ENCODE assay signal across 8 cellular contexts in the genomic region with DNA sequence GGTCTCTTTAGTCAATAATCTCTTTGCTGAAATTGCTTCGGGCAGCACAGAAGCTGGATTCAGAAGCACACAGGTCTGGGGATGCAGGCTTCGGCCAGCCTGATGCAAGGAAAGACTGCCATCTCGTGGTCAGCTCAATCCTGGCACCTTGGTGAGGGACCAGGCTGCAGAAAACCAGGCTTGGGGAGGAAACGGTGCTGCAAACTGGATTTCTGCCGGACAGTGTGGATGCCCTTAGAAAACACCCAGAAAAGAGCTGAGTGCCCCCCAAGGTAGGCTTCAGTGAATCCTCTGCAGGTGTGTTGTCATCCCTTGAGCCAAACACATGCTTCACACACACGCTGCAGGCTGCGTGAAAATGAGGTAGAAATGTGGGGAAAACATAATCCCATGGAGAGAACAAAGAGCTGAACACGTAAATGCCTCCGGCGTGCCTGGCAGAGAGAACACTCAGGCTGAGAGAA.
A peak's percentile ranks its signal among the peaks of the same experiment; 100 is the strongest.
DNase-seq lines count a peak whose midpoint lies in the region; ATAC-seq and TF ChIP-seq lines count a peak whose summit lies in the region.

No MANE protein-coding gene starts in this region.

- no peaks in the 10 kb centered on the region for H3K36me3 Mint-ChIP-seq in T-cell

- DNase-seq in COLO829 (ENCODE audit: low spot score) (peak; percentile 81), M059J (ENCODE audit: low read depth) (peak; percentile 68), T-cell (peak in 24 of 34 experiments; percentile 4 to 41 (median 14)), body of pancreas (peak; percentile 52 to 71 (median 58)), islet precursor cell (peak; percentile 90)
- peak; percentile 53 for DNase-seq in stimulated activated CD4-positive, alpha-beta T cell treated with anti-CD3 and anti-CD28 coated beads, Interleukin-4, amount 100 ng/mL, for 1 hour
- no peak for DNase-seq in effector CD8-positive, alpha-beta T cell (lab: John Stamatoyannopoulos, UW)

- intact Hi-C loops in body of pancreas (cut with DNase I) = no loop called here

- H3K4me1 Mint-ChIP-seq in T-cell = no peaks in the 10 kb centered on the region

- ATAC-seq in GM19395 (IDR thresholded peaks at IDR 0.05; ENCODE audit: unreplicated experiment) (peak; percentile 73), T-cell (replicated peaks in 1 of 4) (peak in 1 of 4 experiments; percentile 56), body of pancreas (no peak)

- H3K27ac ChIP-seq in body of pancreas = no peak overlapping the region

- no peaks in the 10 kb centered on the region for H3K4me1 ChIP-seq in body of pancreas

- peaks cover 0 to 3% (median 0%) of the 10 kb centered on the region in 3 donors for H3K9me3 Mint-ChIP-seq in T-cell

- H3K4me3 Mint-ChIP-seq in T-cell = no peak overlapping the region

- H3K27me3 Mint-ChIP-seq in T-cell = peaks cover 19 to 33% of the 10 kb centered on the region in 2 donors

- no peaks in the 10 kb centered on the region for H3K27me3 ChIP-seq in body of pancreas

- 18 to 23% methylated on average over 10 of the region's 10 CpGs for WGBS in body of pancreas, 2 donors

- H3K27ac Mint-ChIP-seq in T-cell = no peak overlapping the region

- TF ChIP-seq CTCF in body of pancreas (IDR thresholded peaks at IDR 0.05) = peak; percentile 55 to 67 (median 58)

- CTCF ChIA-PET in T-cell (lab: Charles Lee) = interaction anchor here (0.5 to 1.3 kb wide), 5 partner anchors 16 to 1901 kb away, joined by 3 to 4 read pairs (median 3); no protein-coding TSS in a partner anchor

- no peak overlapping the region for H3K4me3 ChIP-seq in body of pancreas

- no peaks in the 10 kb centered on the region for H3K36me3 ChIP-seq in body of pancreas (replicated peaks in 1 of 2; ENCODE audit: insufficient read depth in 1 of 2, low read depth in 2 of 2)

- no peak for TF ChIP-seq POLR2A in body of pancreas (IDR thresholded peaks at IDR 0.05)

- POLR2A ChIA-PET in T-cell (lab: Charles Lee) = no interaction called here

- no peaks in the 10 kb centered on the region for H3K9me3 ChIP-seq in body of pancreas
